Comparison of ENCODE assay signal across 16 cellular contexts in genomic region chr16:3745751-3746355, GRCh38. TPM values are rescaled to one million over a fixed set of nuclear protein-coding genes. Genes with fewer than 3 reads are reported as not detected.
A peak's percentile ranks its signal among the peaks of the same experiment; 100 is the strongest.
DNase-seq lines count a peak whose midpoint lies in the region; ATAC-seq, FAIRE-seq and TF ChIP-seq lines count a peak whose summit lies in the region.
"Had no signal": no experiment of that assay in that cellular context is flagged by ENCODE, and none has a peak within 500 bp of the region (broad histone marks: within the 10 kb centered on the region; RNA-seq: fewer than 3 reads in every experiment).

No MANE protein-coding gene starts in this region.

- peaks cover 54% of the 10 kb centered on the region for H3K36me3 Mint-ChIP-seq in activated CD8-positive, alpha-beta T cell treated with anti-CD3 and anti-CD28 coated beads, Interleukin-2, amount 10 ng/mL, durations not matched to agents 7 days and 5 days (ENCODE audit: low read depth)

- no peak for TF ChIP-seq CTCF in fibroblast of mammary gland (conservative IDR thresholded peaks at IDR 0.05; ENCODE audit: control insufficient read depth, insufficient read depth, low read depth, low read length)
- TF ChIP-seq CTCF in psoas muscle (IDR thresholded peaks at IDR 0.05): no peak
- no peak for TF ChIP-seq CTCF in testis (IDR thresholded peaks at IDR 0.05)

- peak overlapping the region; percentile 49 for H3K27ac Mint-ChIP-seq in activated CD8-positive, alpha-beta T cell treated with anti-CD3 and anti-CD28 coated beads, Interleukin-2, amount 10 ng/mL, durations not matched to agents 7 days and 5 days
- H3K27ac Mint-ChIP-seq: B cell had no signal

- no peak overlapping the region for H3K4me3 ChIP-seq in fibroblast of mammary gland (ENCODE audit: control insufficient read depth, low read depth, low read length)
- H3K4me3 ChIP-seq in psoas muscle: no peak overlapping the region
- H3K4me3 ChIP-seq in testis: no peak overlapping the region
- H3K4me3 ChIP-seq: right lobe of liver, thyroid gland had no signal

- H3K27me3 Mint-ChIP-seq in activated CD8-positive, alpha-beta T cell treated with anti-CD3 and anti-CD28 coated beads, Interleukin-2, amount 10 ng/mL, durations not matched to agents 7 days and 5 days (ENCODE audit: low read depth): no peaks in the 10 kb centered on the region
- H3K27me3 Mint-ChIP-seq: B cell had no signal

- intact Hi-C loops in psoas muscle (cut with DNase I) (loop anchor here in 1 of 2 donors (5.0 kb wide), 2 partner anchors 34 to 49 kb away; no protein-coding TSS in a partner anchor), testis (cut with DNase I; ENCODE audit: low total_unique reads) (no loop called here)

- no peaks in the 10 kb centered on the region for H3K9me3 Mint-ChIP-seq in activated CD8-positive, alpha-beta T cell treated with anti-CD3 and anti-CD28 coated beads, Interleukin-2, amount 10 ng/mL, durations not matched to agents 7 days and 5 days (ENCODE audit: insufficient read depth)

- no peak for FAIRE-seq in RCC 7860 (lab: Jason Lieb, UNC)

- H3K27ac ChIP-seq in psoas muscle (peak overlapping the region; percentile 63), testis (no peak overlapping the region)
- H3K27ac ChIP-seq: KMS-11, right lobe of liver, thyroid gland had no signal

- no peaks in the 10 kb centered on the region for H3K27me3 ChIP-seq in psoas muscle (ENCODE audit: insufficient read depth in 3 of 3, low read length in 2 of 3)
- no peaks in the 10 kb centered on the region for H3K27me3 ChIP-seq in testis
- H3K27me3 ChIP-seq: right lobe of liver, thyroid gland had no signal

- no peak for TF ChIP-seq POLR2A in testis (IDR thresholded peaks at IDR 0.05)

- no peak for ATAC-seq in activated CD8-positive, alpha-beta T cell treated with anti-CD3 and anti-CD28 coated beads, Interleukin-2, amount 10 ng/mL, durations not matched to agents 7 days and 5 days
- peak; percentile 59 to 73 (median 68) for ATAC-seq in psoas muscle
- ATAC-seq: right lobe of liver had no signal

- H3K9me3 ChIP-seq in psoas muscle (no peaks in the 10 kb centered on the region), testis (no peaks in the 10 kb centered on the region)
- H3K9me3 ChIP-seq: right lobe of liver, thyroid gland had no signal

- DNase-seq in HCEC 1CT (peak; percentile 28), fibroblast of mammary gland (ENCODE audit: low read depth) (peak; percentile 53), psoas muscle (no peak), RCC 7860 (ENCODE audit: low spot score) (no peak), testis (no peak), NCI-H146 treated with DMSO at 0.1 percent for 48 hours (lab: John Stamatoyannopoulos, UW; ENCODE audit: unreplicated experiment) (no peak)
- no peak for DNase-seq in activated CD8-positive, alpha-beta T cell treated with anti-CD3 and anti-CD28 coated beads, Interleukin-2, amount 10 ng/mL, durations not matched to agents 7 days and 5 days
- DNase-seq: activated gamma-delta T cell; Calu3; effector memory CD4-positive, alpha-beta T cell; NCI-H2171; NCI-H82; right lobe of liver; thyroid gland had no signal

- no peak overlapping the region for H3K4me3 Mint-ChIP-seq in activated CD8-positive, alpha-beta T cell treated with anti-CD3 and anti-CD28 coated beads, Interleukin-2, amount 10 ng/mL, durations not matched to agents 7 days and 5 days
- H3K4me3 Mint-ChIP-seq: B cell had no signal

- 44 to 88% (median 48%) methylated on average over 13 of the region's 13 CpGs for WGBS in psoas muscle, 3 donors
- 82 to 84% methylated on average over 13 of the region's 13 CpGs for WGBS in testis, 2 donors

- peaks cover 8% of the 10 kb centered on the region for H3K4me1 Mint-ChIP-seq in activated CD8-positive, alpha-beta T cell treated with anti-CD3 and anti-CD28 coated beads, Interleukin-2, amount 10 ng/mL, durations not matched to agents 7 days and 5 days (ENCODE audit: low read depth)
- H3K4me1 Mint-ChIP-seq: B cell had no signal

- H3K36me3 ChIP-seq in psoas muscle (ENCODE audit: insufficient read depth in 1 of 2, low read depth in 1 of 2) (peaks cover 3 to 95% of the 10 kb centered on the region in 2 donors), testis (ENCODE audit: low read depth, missing control alignments) (no peaks in the 10 kb centered on the region)

- CTCF ChIA-PET in activated CD8-positive, alpha-beta T cell treated with anti-CD3 and anti-CD28 coated beads, Interleukin-2, amount 10 ng/mL, durations not matched to agents 7 days and 5 days (lab: Charles Lee): no interaction called here

- H3K4me1 ChIP-seq in psoas muscle: peaks cover 19% of the 10 kb centered on the region
- H3K4me1 ChIP-seq in testis: no peaks in the 10 kb centered on the region
- H3K4me1 ChIP-seq: thyroid gland had no signal

- POLR2A ChIA-PET in activated CD8-positive, alpha-beta T cell treated with anti-CD3 and anti-CD28 coated beads, Interleukin-2, amount 10 ng/mL, durations not matched to agents 7 days and 5 days (lab: Charles Lee): no interaction called here

RNA-seq across cellular contexts. Expression of gene TRAP1, which starts 28.5 kb away (rescaled TPM):
- 100 to 1,000 TPM; 126 to 129 TPM for total RNA-seq in activated CD8-positive, alpha-beta T cell treated with anti-CD3 and anti-CD28 coated beads, Interleukin-2, amount 10 ng/mL, durations not matched to agents 7 days and 5 days
- total RNA-seq in psoas muscle: 100 to 1,000 TPM; 112 to 162 (median 142) TPM
- 100 to 1,000 TPM in 2 of 3 donors, 10 to 100 TPM in 1; 98.1 to 122 (median 112) TPM for polyA plus RNA-seq in psoas muscle
- total RNA-seq in testis: 100 to 1,000 TPM; 131 to 140 TPM
- polyA plus RNA-seq in testis (ENCODE audit: insufficient read depth, low read depth, low replicate concordance): 80.0 TPM

Comparison
In these comparisons a context has a peak if more than half of its experiments do, and no peak if none do; other contexts are left out.
1. DNase-seq: peak in HCEC 1CT (single experiment) and fibroblast of mammary gland (single experiment); none in activated CD8-positive, alpha-beta T cell treated with anti-CD3 and anti-CD28 coated beads, Interleukin-2, amount 10 ng/mL, durations not matched to agents 7 days and 5 days (single experiment), psoas muscle (0 of 2), RCC 7860 (single experiment), testis (single experiment) and NCI-H146 treated with DMSO at 0.1 percent for 48 hours (single experiment).